ENCODE assay signal across 1 cellular context in the genomic region with DNA sequence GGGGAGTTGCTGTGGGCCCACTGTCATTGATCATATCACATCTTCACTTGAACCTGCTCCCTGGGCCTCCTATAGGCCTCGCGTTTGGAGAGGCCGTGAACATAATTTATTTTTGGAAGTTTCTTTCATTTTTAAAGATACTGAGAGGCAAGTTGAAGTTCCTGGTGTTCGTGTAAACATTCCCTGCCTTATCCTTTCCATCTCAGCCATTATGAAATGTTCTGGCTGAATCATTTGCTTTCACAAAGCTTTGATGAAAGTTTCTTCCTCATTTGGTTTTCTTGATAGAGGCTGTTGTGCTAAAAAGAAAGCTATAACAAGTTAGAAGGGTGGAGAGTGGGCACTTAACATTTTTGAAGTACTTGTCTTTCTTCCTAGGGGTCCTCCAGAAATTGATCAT.
A peak's percentile ranks its signal among the peaks of the same experiment; 100 is the strongest.
TF ChIP-seq lines count a peak whose summit lies in the region.

No MANE protein-coding gene starts in this region.

TF ChIP-seq in K562, 482 proteins besides CTCF, POLR2A, EP300 and RAD21 (continued from another document):
- TF ChIP-seq, protein P1, sequence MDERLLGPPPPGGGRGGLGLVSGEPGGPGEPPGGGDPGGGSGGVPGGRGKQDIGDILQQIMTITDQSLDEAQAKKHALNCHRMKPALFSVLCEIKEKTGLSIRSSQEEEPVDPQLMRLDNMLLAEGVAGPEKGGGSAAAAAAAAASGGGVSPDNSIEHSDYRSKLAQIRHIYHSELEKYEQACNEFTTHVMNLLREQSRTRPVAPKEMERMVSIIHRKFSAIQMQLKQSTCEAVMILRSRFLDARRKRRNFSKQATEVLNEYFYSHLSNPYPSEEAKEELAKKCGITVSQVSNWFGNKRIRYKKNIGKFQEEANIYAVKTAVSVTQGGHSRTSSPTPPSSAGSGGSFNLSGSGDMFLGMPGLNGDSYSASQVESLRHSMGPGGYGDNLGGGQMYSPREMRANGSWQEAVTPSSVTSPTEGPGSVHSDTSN (CRISPR knock-in tag; IDR thresholded peaks at IDR 0.05; ENCODE audit: low read depth), result no peak
- TF ChIP-seq, protein P1 (tag; conservative IDR thresholded peaks at IDR 0.05; ENCODE audit: low read depth), result peak; percentile 30; the same call in 1 of the 2 replicates
- TF ChIP-seq MECOM (CRISPR knock-in tag; IDR thresholded peaks at IDR 0.05) (0 out of 2 replicates have a peak, but pooled peaks have one; percentile 30), CEBPG (CRISPR knock-in tag; IDR thresholded peaks at IDR 0.05) (no peak), CEBPG (tag; conservative IDR thresholded peaks at IDR 0.05 in 1 of 2, IDR thresholded peaks at IDR 0.05 in 1 of 2) (0 out of 4 replicates have a peak, but pooled peaks of 1 of the 2 experiments have one; percentile 23), SMARCA4 (IDR thresholded peaks at IDR 0.05) (peak; percentile 48; the same call in 1 of the 2 replicates), CEBPB (tag; IDR thresholded peaks at IDR 0.05) (peak; percentile 61; the same call in 1 of the 2 replicates), SOX6 (IDR thresholded peaks at IDR 0.05) (peak; percentile 15; the same call in 1 of the 2 replicates), FOSL1 (tag; conservative IDR thresholded peaks at IDR 0.05) (peak; percentile 37; the same call in 1 of the 2 replicates), MEIS2 (IDR thresholded peaks at IDR 0.05; ENCODE audit: partially characterized antibody) (peak; percentile 18)
- TF ChIP-seq, protein P2, sequence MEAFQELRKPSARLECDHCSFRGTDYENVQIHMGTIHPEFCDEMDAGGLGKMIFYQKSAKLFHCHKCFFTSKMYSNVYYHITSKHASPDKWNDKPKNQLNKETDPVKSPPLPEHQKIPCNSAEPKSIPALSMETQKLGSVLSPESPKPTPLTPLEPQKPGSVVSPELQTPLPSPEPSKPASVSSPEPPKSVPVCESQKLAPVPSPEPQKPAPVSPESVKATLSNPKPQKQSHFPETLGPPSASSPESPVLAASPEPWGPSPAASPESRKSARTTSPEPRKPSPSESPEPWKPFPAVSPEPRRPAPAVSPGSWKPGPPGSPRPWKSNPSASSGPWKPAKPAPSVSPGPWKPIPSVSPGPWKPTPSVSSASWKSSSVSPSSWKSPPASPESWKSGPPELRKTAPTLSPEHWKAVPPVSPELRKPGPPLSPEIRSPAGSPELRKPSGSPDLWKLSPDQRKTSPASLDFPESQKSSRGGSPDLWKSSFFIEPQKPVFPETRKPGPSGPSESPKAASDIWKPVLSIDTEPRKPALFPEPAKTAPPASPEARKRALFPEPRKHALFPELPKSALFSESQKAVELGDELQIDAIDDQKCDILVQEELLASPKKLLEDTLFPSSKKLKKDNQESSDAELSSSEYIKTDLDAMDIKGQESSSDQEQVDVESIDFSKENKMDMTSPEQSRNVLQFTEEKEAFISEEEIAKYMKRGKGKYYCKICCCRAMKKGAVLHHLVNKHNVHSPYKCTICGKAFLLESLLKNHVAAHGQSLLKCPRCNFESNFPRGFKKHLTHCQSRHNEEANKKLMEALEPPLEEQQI (IDR thresholded peaks at IDR 0.05), result no peak
- TF ChIP-seq, protein P3, sequence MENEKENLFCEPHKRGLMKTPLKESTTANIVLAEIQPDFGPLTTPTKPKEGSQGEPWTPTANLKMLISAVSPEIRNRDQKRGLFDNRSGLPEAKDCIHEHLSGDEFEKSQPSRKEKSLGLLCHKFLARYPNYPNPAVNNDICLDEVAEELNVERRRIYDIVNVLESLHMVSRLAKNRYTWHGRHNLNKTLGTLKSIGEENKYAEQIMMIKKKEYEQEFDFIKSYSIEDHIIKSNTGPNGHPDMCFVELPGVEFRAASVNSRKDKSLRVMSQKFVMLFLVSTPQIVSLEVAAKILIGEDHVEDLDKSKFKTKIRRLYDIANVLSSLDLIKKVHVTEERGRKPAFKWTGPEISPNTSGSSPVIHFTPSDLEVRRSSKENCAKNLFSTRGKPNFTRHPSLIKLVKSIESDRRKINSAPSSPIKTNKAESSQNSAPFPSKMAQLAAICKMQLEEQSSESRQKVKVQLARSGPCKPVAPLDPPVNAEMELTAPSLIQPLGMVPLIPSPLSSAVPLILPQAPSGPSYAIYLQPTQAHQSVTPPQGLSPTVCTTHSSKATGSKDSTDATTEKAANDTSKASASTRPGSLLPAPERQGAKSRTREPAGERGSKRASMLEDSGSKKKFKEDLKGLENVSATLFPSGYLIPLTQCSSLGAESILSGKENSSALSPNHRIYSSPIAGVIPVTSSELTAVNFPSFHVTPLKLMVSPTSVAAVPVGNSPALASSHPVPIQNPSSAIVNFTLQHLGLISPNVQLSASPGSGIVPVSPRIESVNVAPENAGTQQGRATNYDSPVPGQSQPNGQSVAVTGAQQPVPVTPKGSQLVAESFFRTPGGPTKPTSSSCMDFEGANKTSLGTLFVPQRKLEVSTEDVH (IDR thresholded peaks at IDR 0.05; ENCODE audit: low read depth, partially characterized antibody), result no peak
